ENCODE assay signal across 8 cellular contexts in the genomic region with DNA sequence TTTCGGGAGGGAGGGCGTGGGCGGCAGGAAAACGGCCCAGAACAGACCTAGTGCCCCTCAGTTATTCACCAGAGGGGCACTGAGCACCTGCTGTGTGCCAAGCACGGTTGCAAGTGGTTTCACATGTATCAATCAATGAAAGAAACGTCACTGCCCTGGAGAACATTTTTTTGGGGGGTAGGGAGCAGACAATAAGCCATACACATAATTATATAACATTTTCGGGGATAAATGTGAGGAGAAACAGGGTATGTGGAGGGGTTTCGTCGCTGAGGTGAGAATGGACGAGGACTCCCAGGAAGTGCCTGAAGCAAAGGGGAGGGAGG. TPM values are rescaled to one million over a fixed set of nuclear protein-coding genes. Genes with fewer than 3 reads are reported as not detected.
DNase-seq lines count a peak whose midpoint lies in the region; ATAC-seq and TF ChIP-seq lines count a peak whose summit lies in the region.

No MANE protein-coding gene starts in this region.

- peak overlapping the region; percentile 88 for H3K27ac Mint-ChIP-seq in CD8-positive, alpha-beta T cell
- H3K27ac Mint-ChIP-seq in dendritic cell treated with granulocyte-macrophage colony-stimulating factor and Interleukin-4, amounts not matched to agents 40 ng/mL and 50 ng/mL, for 4 days: peak overlapping the region; percentile 66
- no peak overlapping the region for H3K27ac Mint-ChIP-seq in osteocyte (ENCODE audit: unreplicated experiment)

- no peaks in the 10 kb centered on the region for H3K27me3 ChIP-seq in CD8-positive, alpha-beta T cell (ENCODE audit: insufficient read depth, low read length)

- H3K36me3 Mint-ChIP-seq in CD8-positive, alpha-beta T cell: peaks cover 24% of the 10 kb centered on the region
- H3K36me3 Mint-ChIP-seq in dendritic cell treated with granulocyte-macrophage colony-stimulating factor and Interleukin-4, amounts not matched to agents 40 ng/mL and 50 ng/mL, for 4 days (ENCODE audit: low read depth): peaks cover 6% of the 10 kb centered on the region
- peaks cover 26% of the 10 kb centered on the region for H3K36me3 Mint-ChIP-seq in osteocyte (ENCODE audit: unreplicated experiment)

- peak in 4 of 7 experiments; percentile 1 to 12 (median 6) for DNase-seq in CD8-positive, alpha-beta T cell
- DNase-seq in NB4 (ENCODE audit: low read depth): peak; percentile 49
- no peak for DNase-seq in osteocyte (ENCODE audit: extremely low spot score, unreplicated experiment)
- DNase-seq in epidermal melanocyte (ENCODE audit: insufficient read length, low spot score): no peak
- DNase-seq in NCI-H1930 (lab: John Stamatoyannopoulos, UW): no peak

- H3K27ac ChIP-seq in CD8-positive, alpha-beta T cell (ENCODE audit: low read depth, low read length): peak overlapping the region; percentile 37

- peaks cover under 1% of the 10 kb centered on the region for H3K9me3 Mint-ChIP-seq in CD8-positive, alpha-beta T cell
- peaks cover 7% of the 10 kb centered on the region for H3K9me3 Mint-ChIP-seq in dendritic cell treated with granulocyte-macrophage colony-stimulating factor and Interleukin-4, amounts not matched to agents 40 ng/mL and 50 ng/mL, for 4 days
- H3K9me3 Mint-ChIP-seq in osteocyte (ENCODE audit: unreplicated experiment): peaks cover 10% of the 10 kb centered on the region

- CTCF ChIA-PET in CD8-positive, alpha-beta T cell (lab: Charles Lee): interaction anchor here (0.6 to 2.7 kb wide), 9 partner anchors 99 to 434 kb away, joined by 3 to 11 read pairs (median 4); a partner anchor contains a TSS

- ATAC-seq in CD8-positive, alpha-beta T cell: no peak
- ATAC-seq in HG03025 (IDR thresholded peaks at IDR 0.05; ENCODE audit: low FRiP score, unreplicated experiment) (no peak), GM21825 (IDR thresholded peaks at IDR 0.05; ENCODE audit: unreplicated experiment) (no peak)

- H3K4me1 Mint-ChIP-seq in CD8-positive, alpha-beta T cell (ENCODE audit: low read depth): peaks cover 14% of the 10 kb centered on the region
- H3K4me1 Mint-ChIP-seq in dendritic cell treated with granulocyte-macrophage colony-stimulating factor and Interleukin-4, amounts not matched to agents 40 ng/mL and 50 ng/mL, for 4 days (ENCODE audit: low read depth): peaks cover 4% of the 10 kb centered on the region
- peaks cover 10% of the 10 kb centered on the region for H3K4me1 Mint-ChIP-seq in osteocyte (ENCODE audit: unreplicated experiment)

- peak; percentile 31 for TF ChIP-seq CTCF in CD8-positive, alpha-beta T cell (IDR thresholded peaks at IDR 0.05)
- TF ChIP-seq CTCF in NB4 (IDR thresholded peaks at IDR 0.05; ENCODE audit: low read depth, low read length): no peak
- TF ChIP-seq CTCF in osteocyte (IDR thresholded peaks at IDR 0.05): no peak

- TF ChIP-seq POLR2A in NB4 (IDR thresholded peaks at IDR 0.05; ENCODE audit: extremely low read depth, insufficient read length): no peak

- intact Hi-C loops in CD8-positive, alpha-beta T cell (cut with DNase I, micrococcal nuclease): loop anchor here (1.0 to 5.0 kb wide), 10 partner anchors 105 to 1139 kb away; a partner anchor contains a TSS
- intact Hi-C loops in dendritic cell treated with granulocyte-macrophage colony-stimulating factor and Interleukin-4, amounts not matched to agents 40 ng/mL and 50 ng/mL, for 4 days (cut with micrococcal nuclease): loop anchor here (1.0 to 5.0 kb wide), 7 partner anchors 104 to 761 kb away; a partner anchor contains a TSS

- H3K4me1 ChIP-seq in CD8-positive, alpha-beta T cell (ENCODE audit: insufficient read depth, low read length): peaks cover 4% of the 10 kb centered on the region

- no peaks in the 10 kb centered on the region for H3K9me3 ChIP-seq in CD8-positive, alpha-beta T cell (ENCODE audit: low read length)

- H3K4me3 ChIP-seq in CD8-positive, alpha-beta T cell (ENCODE audit: low read depth, low read length): peak overlapping the region; percentile 74
- H3K4me3 ChIP-seq in NB4 (ENCODE audit: low read depth, low read length): peak overlapping the region; percentile 42

- H3K27me3 Mint-ChIP-seq in CD8-positive, alpha-beta T cell (ENCODE audit: low read depth): no peaks in the 10 kb centered on the region
- H3K27me3 Mint-ChIP-seq in dendritic cell treated with granulocyte-macrophage colony-stimulating factor and Interleukin-4, amounts not matched to agents 40 ng/mL and 50 ng/mL, for 4 days: no peaks in the 10 kb centered on the region
- no peaks in the 10 kb centered on the region for H3K27me3 Mint-ChIP-seq in osteocyte (ENCODE audit: unreplicated experiment)

- POLR2A ChIA-PET in CD8-positive, alpha-beta T cell (lab: Charles Lee): interaction anchor here (0.7 to 1.8 kb wide), 4 partner anchors 104 to 329 kb away, joined by 4 to 11 read pairs (median 7); a partner anchor contains a TSS

- H3K4me3 Mint-ChIP-seq in CD8-positive, alpha-beta T cell: peak overlapping the region; percentile 82
- H3K4me3 Mint-ChIP-seq in dendritic cell treated with granulocyte-macrophage colony-stimulating factor and Interleukin-4, amounts not matched to agents 40 ng/mL and 50 ng/mL, for 4 days: peak overlapping the region; percentile 79
- H3K4me3 Mint-ChIP-seq in osteocyte (ENCODE audit: unreplicated experiment): peak overlapping the region; percentile 59

- peaks cover 4% of the 10 kb centered on the region for H3K36me3 ChIP-seq in CD8-positive, alpha-beta T cell (ENCODE audit: insufficient read depth, low read length)

RNA-seq across cellular contexts. Expression of a gene that starts 0.4 kb away (rescaled TPM):
- total RNA-seq in CD8-positive, alpha-beta T cell: 1 to 10 TPM; 5.3 to 6.8 TPM
- 15.7 and 16.8 TPM in 2 replicates for total RNA-seq in osteocyte

Comparison
In these comparisons a context has a peak if more than half of its experiments do, and no peak if none do; other contexts are left out.
1. DNase-seq: peak in CD8-positive, alpha-beta T cell (4 of 7) and NB4 (single experiment); none in osteocyte (single experiment), epidermal melanocyte (single experiment) and NCI-H1930 (0 of 2).
2. Peak in every context shown above with its lines, with median percentiles within 50 percentile points of each other: H3K4me3 Mint-ChIP-seq.